8 cellular contexts compared by ENCODE assay signal in genomic region chr2:54206596-54206995, GRCh38.
DNase-seq lines count a peak whose midpoint lies in the region; ATAC-seq and TF ChIP-seq lines count a peak whose summit lies in the region.

No MANE protein-coding gene starts in this region.

- DNase-seq in NOMO-1 treated with DMSO at 0.1 percent for 48 hours (lab: John Stamatoyannopoulos, UW; ENCODE audit: unreplicated experiment), result peak; percentile 14
- DNase-seq in NOMO-1 (lab: John Stamatoyannopoulos, UW; ENCODE audit: unreplicated experiment in 2 of 2), result no peak
- no peak for DNase-seq in LNCaP clone FGC (ENCODE audit: low read depth)
- DNase-seq in inferior parietal cortex (ENCODE audit: extremely low spot score), result peak; percentile 82

- H3K4me3 ChIP-seq in LNCaP clone FGC (ENCODE audit: low read depth, low read length), result no peak overlapping the region
- no peak overlapping the region for H3K4me3 ChIP-seq in WI38 (ENCODE audit: low read depth, low read length)

- 0 out of 2 replicates have a peak, but pooled peaks have one; percentile 21 for TF ChIP-seq CTCF in LNCaP clone FGC (IDR thresholded peaks at IDR 0.05; ENCODE audit: control insufficient read depth, extremely low read depth, insufficient read depth)
- peak; percentile 29; the same call in 1 of the 2 replicates for TF ChIP-seq CTCF in WI38 (IDR thresholded peaks at IDR 0.05; ENCODE audit: low read depth, low read length)

- ATAC-seq in HG03135 (IDR thresholded peaks at IDR 0.05; ENCODE audit: unreplicated experiment) (no peak), GM18517 (IDR thresholded peaks at IDR 0.05; ENCODE audit: unreplicated experiment) (no peak), GM18511 (IDR thresholded peaks at IDR 0.05; ENCODE audit: unreplicated experiment) (no peak)

Comparison
In these comparisons a context has a peak if more than half of its experiments do, and no peak if none do; other contexts are left out.
1. DNase-seq: peak in NOMO-1 treated with DMSO at 0.1 percent for 48 hours (single experiment) and inferior parietal cortex (single experiment); none in NOMO-1 (0 of 2) and LNCaP clone FGC (single experiment).